ENCODE assay signal across 8 cellular contexts in the genomic region with DNA sequence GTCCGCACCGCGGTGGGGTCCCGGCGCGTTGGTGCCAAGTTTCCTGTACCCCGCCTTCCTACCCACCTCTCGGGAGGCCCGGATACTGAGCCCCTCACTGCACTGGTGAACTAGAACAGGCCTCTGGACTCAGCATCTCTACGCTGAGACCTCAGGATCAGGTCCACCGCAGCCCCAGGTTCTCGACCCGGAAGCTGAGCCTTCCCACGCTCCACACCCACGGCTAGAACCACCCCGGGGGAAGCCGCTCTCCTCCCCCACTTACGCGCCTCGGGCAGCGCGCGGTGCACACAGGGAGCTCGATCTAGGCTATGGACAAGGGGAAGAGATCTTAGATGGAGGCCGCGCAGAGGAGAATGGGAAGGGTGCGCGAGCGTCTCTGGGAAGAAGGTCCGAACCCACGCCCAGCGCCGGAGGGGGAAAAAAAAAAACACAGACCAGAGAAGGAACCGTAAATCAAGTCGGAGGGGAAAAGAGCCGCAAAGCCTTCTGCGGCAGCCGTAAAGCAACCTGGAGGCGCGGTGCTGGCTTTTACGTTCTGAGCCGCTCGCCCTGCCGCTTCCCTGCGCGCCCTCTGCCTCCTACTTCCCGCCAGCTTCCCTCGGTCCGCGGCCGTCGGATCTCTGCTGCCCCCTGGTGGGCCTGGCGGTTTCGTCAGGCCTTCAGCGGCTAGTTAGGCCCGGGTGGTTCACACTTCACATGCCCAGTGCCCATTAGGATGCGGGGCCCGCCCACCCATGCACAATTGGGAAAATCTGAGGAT. TPM values are rescaled to one million over a fixed set of nuclear protein-coding genes. Genes with fewer than 3 reads are reported as not detected.
DNase-seq lines count a peak whose midpoint lies in the region; ATAC-seq and TF ChIP-seq lines count a peak whose summit lies in the region.

A gene (minus strand): TSS at position 358 of the 763 bp plus-strand sequence. CDS start 16,636 bp downstream, outside the sequence.

- DNase-seq in GM13977 (ENCODE audit: low spot score) (peak; percentile 88), NCI-H1694 treated with DMSO at 0.1 percent for 48 hours (lab: John Stamatoyannopoulos, UW) (peak; percentile 99), T-helper 2 cell (peak; percentile 93 to 99 (median 94)), anterior cingulate cortex (lab: John Stamatoyannopoulos, UW) (peak; percentile 86 to 100 (median 96)), right atrium auricular region (ENCODE audit: low spot score) (peak; percentile 96), pulmonary artery endothelial cell (ENCODE audit: low read depth, low spot score) (peak; percentile 98), vagina (ENCODE audit: extremely low spot score in 2 of 2) (peak; percentile 96 to 97)

- H3K4me1 ChIP-seq in right atrium auricular region: peaks cover 0 to 15% of the 10 kb centered on the region in 2 donors
- H3K4me1 ChIP-seq in vagina: peaks cover 18% of the 10 kb centered on the region

- no peaks in the 10 kb centered on the region for H3K36me3 ChIP-seq in right atrium auricular region
- H3K36me3 ChIP-seq in vagina: no peaks in the 10 kb centered on the region

- no peaks in the 10 kb centered on the region for H3K9me3 ChIP-seq in right atrium auricular region
- H3K9me3 ChIP-seq in vagina: no peaks in the 10 kb centered on the region

- peak; percentile 87 for ATAC-seq in HG02885 (IDR thresholded peaks at IDR 0.05; ENCODE audit: poor library complexity, unreplicated experiment)

- peak in 1 of 2 donors; percentile 64 for TF ChIP-seq POLR2A in vagina (IDR thresholded peaks at IDR 0.05)

- peak; percentile 94 for TF ChIP-seq CTCF in GM13977 (IDR thresholded peaks at IDR 0.05; ENCODE audit: extremely low read depth, insufficient read depth, missing control alignments)
- peak; percentile 99 for TF ChIP-seq CTCF in right atrium auricular region (IDR thresholded peaks at IDR 0.05)
- TF ChIP-seq CTCF in vagina (IDR thresholded peaks at IDR 0.05): peak; percentile 96 to 100 (median 99)

- intact Hi-C loops in vagina (cut with DNase I): loop anchor here (2.0 kb wide), 1 partner anchor 379 kb away; no protein-coding TSS in a partner anchor

- H3K27me3 ChIP-seq in right atrium auricular region (no peaks in the 10 kb centered on the region), vagina (no peaks in the 10 kb centered on the region)

- in situ Hi-C loops in GM13977 (cut with MboI; ENCODE audit: low pct_unique_long_range_greater_than_20kb, low sequenced_read_pairs, unreplicated experiment): loop anchor here (25.0 kb wide), 1 partner anchor 387 kb away; no protein-coding TSS in a partner anchor

- peak within 1 kb of the TSS; percentile 88 to 93 for H3K27ac ChIP-seq in right atrium auricular region
- peak within 1 kb of the TSS; percentile 83 for H3K27ac ChIP-seq in vagina

- H3K4me3 ChIP-seq in right atrium auricular region (peak within 1 kb of the TSS; percentile 49 to 86), vagina (peak within 1 kb of the TSS; percentile 67 to 70)

RNA-seq across cellular contexts. Expression of the gene that starts here (rescaled TPM):
- total RNA-seq in right atrium auricular region (1 to 10 TPM; 7.4 to 8.8 TPM), pulmonary artery endothelial cell (7.2 and 24.0 TPM in 2 replicates), vagina (40.3 TPM)

Comparison
In these comparisons a context has a peak if more than half of its experiments do, and no peak if none do; other contexts are left out.
1. Peak in every context shown above with its lines: DNase-seq, ATAC-seq, H3K4me3 ChIP-seq and H3K27ac ChIP-seq.